Comparison of ENCODE assay signal across 8 cellular contexts in the genomic region with DNA sequence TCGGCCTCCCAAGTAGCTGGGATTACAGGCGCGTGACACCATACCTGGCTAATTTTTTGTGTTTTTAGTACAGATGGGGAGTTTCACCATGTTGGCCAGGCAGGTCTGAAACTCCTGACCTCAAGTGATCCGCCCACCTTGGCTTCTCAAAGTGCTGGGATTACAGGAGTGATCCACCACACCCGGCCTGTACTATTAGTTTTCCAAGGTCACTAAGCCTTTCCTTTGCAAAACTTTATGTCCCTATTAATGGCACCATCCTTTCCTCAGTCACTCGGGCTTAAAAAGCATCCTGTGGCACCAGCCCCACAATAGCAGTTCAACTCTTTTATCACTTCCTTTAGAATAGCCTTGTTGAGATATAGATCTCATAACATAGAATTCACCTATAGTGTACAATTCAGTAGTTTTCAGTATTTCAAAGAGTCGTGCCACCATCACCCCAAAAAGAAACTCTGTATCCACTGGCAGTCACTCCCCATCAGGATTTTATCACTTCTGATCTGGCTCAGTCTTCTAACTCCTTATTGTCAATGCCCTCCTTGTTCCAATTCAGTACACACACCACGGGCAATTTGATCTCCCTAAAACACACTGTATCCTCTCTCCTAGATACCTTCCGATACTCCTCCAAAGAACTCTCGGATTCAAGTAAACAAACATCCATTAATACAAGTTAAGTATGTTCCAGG. TPM values are rescaled to one million over a fixed set of nuclear protein-coding genes. Genes with fewer than 3 reads are reported as not detected.
A peak's percentile ranks its signal among the peaks of the same experiment; 100 is the strongest.
DNase-seq lines count a peak whose midpoint lies in the region; ATAC-seq, FAIRE-seq and TF ChIP-seq lines count a peak whose summit lies in the region.

No MANE protein-coding gene starts in this region.

- TF ChIP-seq POLR2A in A549 (IDR thresholded peaks at IDR 0.05; ENCODE audit: low read length), result no peak
- no peak for TF ChIP-seq POLR2A in GM12878 (IDR thresholded peaks at IDR 0.05; ENCODE audit: low read depth, low read length)

- H3K4me2 ChIP-seq in A549, result peak overlapping the region; percentile 69
- peak overlapping the region; percentile 85 for H3K4me2 ChIP-seq in GM12878 (ENCODE audit: control insufficient read depth, insufficient read depth)

- peak overlapping the region; percentile 88 to 99 for H3K27ac ChIP-seq in A549
- peak overlapping the region; percentile 87 for H3K27ac ChIP-seq in HEK293 (ENCODE audit: extremely low read depth, low read depth, low read length)
- peak overlapping the region; percentile 86 for H3K27ac ChIP-seq in GM12878 (ENCODE audit: control insufficient read depth, insufficient read depth)
- H3K27ac ChIP-seq in mesodermal cell (ENCODE audit: low read depth, low read length, severe bottlenecking), result peak overlapping the region; percentile 99

- H3K9me3 ChIP-seq in A549, result no peaks in the 10 kb centered on the region
- H3K9me3 ChIP-seq in HEK293 (ENCODE audit: control insufficient read depth, insufficient read depth, low read depth, low read length), result no peaks in the 10 kb centered on the region
- no peaks in the 10 kb centered on the region for H3K9me3 ChIP-seq in GM12878 (replicated peaks; ENCODE audit: control insufficient read depth, insufficient read depth, low read length)
- H3K9me3 ChIP-seq in mesodermal cell (ENCODE audit: control insufficient read depth, low read length), result no peaks in the 10 kb centered on the region

- WGBS in A549 (ENCODE audit: missing lambda C conversion rate), result 68% methylated on average over 9 of the region's 10 CpGs
- WGBS in GM12878 (ENCODE audit: insufficient coverage, insufficient replicate concordance, low lambda C conversion rate, missing lambda C conversion rate), result 42% methylated on average over 10 of the region's 10 CpGs
- 69 to 89% methylated on average over 8 to 10 of the region's 10 CpGs for WGBS in mesodermal cell (ENCODE audit: insufficient coverage in 2 of 2), 2 experiments

- TF ChIP-seq EP300 in A549 (IDR thresholded peaks at IDR 0.05), result no peak
- TF ChIP-seq EP300 in GM12878 (IDR thresholded peaks at IDR 0.05; ENCODE audit: borderline replicate concordance in 1 of 2, control insufficient read depth in 1 of 2, low read depth in 2 of 2, low read length in 2 of 2), result no peak

- H3K79me2 ChIP-seq in GM12878 (ENCODE audit: control insufficient read depth, insufficient read depth, low read length), result peaks cover 19% of the 10 kb centered on the region

- H3K36me3 ChIP-seq in HEK293 (ENCODE audit: control insufficient read depth in 2 of 2, insufficient read depth in 1 of 2, low read length in 2 of 2), result no peaks in the 10 kb centered on the region; a peak in 1 of 3 replicates
- H3K36me3 ChIP-seq in GM12878 (ENCODE audit: control insufficient read depth in 2 of 2, insufficient read depth in 2 of 2, low read length in 1 of 2), result no peaks in the 10 kb centered on the region
- peaks cover 23% of the 10 kb centered on the region for H3K36me3 ChIP-seq in mesodermal cell (ENCODE audit: control insufficient read depth, insufficient read depth, low read length)

- intact Hi-C loops in GM12878 (cut with micrococcal nuclease; ENCODE audit: unreplicated experiment), result loop anchor here (10.0 kb wide), 1 partner anchor 67 kb away; no protein-coding TSS in a partner anchor

- DNase-seq in A549 (ENCODE audit: low read depth in 1 of 2, low spot score in 1 of 2), result no peak
- DNase-seq in GM12878 (ENCODE audit: low read depth, low spot score), result no peak
- DNase-seq in G401 (ENCODE audit: low spot score), result no peak
- no peak for DNase-seq in activated CD4-positive, alpha-beta T cell treated with anti-CD3 and anti-CD28 coated beads for 48 hours
- no peak for DNase-seq in HT-29 (ENCODE audit: low spot score)

- H3K27me3 ChIP-seq in GM12878 (replicated peaks in 1 of 2; ENCODE audit: control insufficient read depth in 2 of 2, insufficient read depth in 2 of 2, low read length in 1 of 2), result no peaks in the 10 kb centered on the region

- H3K9ac ChIP-seq in GM12878 (ENCODE audit: control insufficient read depth, insufficient read depth, low read length), result peak overlapping the region; percentile 93

- RAD21 ChIA-PET in GM12878 (lab: Charles Lee; ENCODE audit: unreplicated experiment), result no interaction called here

- peaks cover 30% of the 10 kb centered on the region for H3K4me1 ChIP-seq in A549
- H3K4me1 ChIP-seq in HEK293 (ENCODE audit: control insufficient read depth, insufficient read depth, low read length), result 0 out of 2 replicates have a peak, but pooled peaks cover 2% of the 10 kb centered on the region
- H3K4me1 ChIP-seq in GM12878 (ENCODE audit: control insufficient read depth, insufficient read depth, low read length), result peaks cover 8% of the 10 kb centered on the region
- peaks cover 22% of the 10 kb centered on the region for H3K4me1 ChIP-seq in mesodermal cell (ENCODE audit: control insufficient read depth, insufficient read depth, low read length, poor library complexity, severe bottlenecking)

- no peaks in the 10 kb centered on the region for H4K20me1 ChIP-seq in GM12878 (ENCODE audit: control insufficient read depth, insufficient read depth)

- TSS peak; percentile 92 for BruUV-seq in GM12878 (replicated peaks; lab: Mats Ljungman, UMichigan)

- TF ChIP-seq RAD21 in A549 (conservative IDR thresholded peaks at IDR 0.05 in 1 of 2, IDR thresholded peaks at IDR 0.05 in 1 of 2) (no peak), GM12878 (IDR thresholded peaks at IDR 0.05; ENCODE audit: insufficient read depth, low read depth, low read length) (no peak)

- FAIRE-seq in A549 (lab: Jason Lieb, UNC) (no peak), GM12878 (lab: Jason Lieb, UNC) (no peak)

- H2AFZ ChIP-seq in GM12878 (ENCODE audit: control insufficient read depth, low read depth, low read length), result peak overlapping the region; percentile 86

- SMC1A ChIA-PET in GM12878 (lab: Charles Lee; ENCODE audit: uncharacterized antibody, unreplicated experiment), result no interaction called here

- in situ Hi-C loops in GM12878 (cut with MboI) (loop anchor here (25.0 kb wide), 1 partner anchor 1800 kb away; a partner anchor contains a TSS), G401 (cut with HindIII; ENCODE audit: low sequenced_read_pairs) (no loop called here)

- no peak for TF ChIP-seq CTCF in A549 (IDR thresholded peaks at IDR 0.05)
- no peak for TF ChIP-seq CTCF in HEK293 (tag by site-specific recombination; IDR thresholded peaks at IDR 0.05)
- no peak for TF ChIP-seq CTCF in GM12878 (IDR thresholded peaks at IDR 0.05 in 2 of 3, conservative IDR thresholded peaks at IDR 0.05 in 1 of 3; ENCODE audit: control insufficient read depth in 2 of 3, extremely low read depth in 1 of 3, insufficient read depth in 1 of 3, low read depth in 3 of 3, low read length in 3 of 3)

- peak in 1 of 2 experiments; percentile 3; a peak in 1 of 6 replicates for ATAC-seq in A549
- no peak for ATAC-seq in GM12878
- no peak for ATAC-seq in HG02588 (IDR thresholded peaks at IDR 0.05; ENCODE audit: unreplicated experiment)

- H3K4me3 ChIP-seq in A549 (peak overlapping the region; percentile 71), HEK293 (ENCODE audit: low read depth, low read length) (peak overlapping the region; percentile 90), GM12878 (peak overlapping the region; percentile 92), mesodermal cell (ENCODE audit: extremely low read depth, insufficient read depth, low read length, poor library complexity, severe bottlenecking) (peak overlapping the region; percentile 90)

- POLR2A ChIA-PET in A549 (lab: Yijun Ruan, JAX) (no interaction called here), HEK293 (lab: Yijun Ruan, JAX) (interaction anchor here (0.6 kb wide), 2 partner anchors 12 to 20 kb away, joined by 3 to 6 read pairs; no protein-coding TSS in a partner anchor), GM12878 (lab: Charles Lee) (no interaction called here)

- CTCF ChIA-PET in A549 (lab: Yijun Ruan, JAX) (interaction anchor here (0.8 kb wide), 1 partner anchor 80 kb away, joined by 4 read pairs; no protein-coding TSS in a partner anchor), HEK293 (lab: Yijun Ruan, JAX) (no interaction called here), GM12878 (lab: Yijun Ruan, JAX) (interaction anchor here (0.6 kb wide), 1 partner anchor 9 kb away, joined by 3 read pairs; a partner anchor contains a TSS)

RNA-seq across cellular contexts. Expression of a gene that starts 0.9 kb away (rescaled TPM):
- polyA plus RNA-seq in A549 (2011; rRNA removed), result 44.9 and 46.4 TPM in 2 replicates
- 22.6 and 28.3 TPM in 2 replicates for polyA plus RNA-seq in A549 (2012; cell fraction: cytosol; rRNA removed)
- polyA plus RNA-seq in A549 (2012; cell fraction: nucleus; rRNA removed), result 13.3 and 17.2 TPM in 2 replicates
- polyA plus RNA-seq in A549 (2017; fragmentation: RNase III; extraction: RNeasy Plus Mini Kit Qiagen cat#74134 plus additional on column Dnase treatment), result 32.9 to 38.3 TPM (median 36.9 TPM) in 3 replicates
- polyA minus RNA-seq in A549 (2011; rRNA and poly(A)+ RNA removed), result 40.7 and 49.3 TPM in 2 replicates
- total RNA-seq in GM12878 (2013; cell fraction: nucleolus; rRNA removed), result 35.3 and 40.1 TPM in 2 replicates
- 28.7 and 36.3 TPM in 2 replicates for total RNA-seq in GM12878 (2014; rRNA removed)
- total RNA-seq in GM12878 (2014; rRNA removed; fragmentation: Illumina TruSeq; extraction: Trizol), result 28.5 and 28.6 TPM in 2 replicates
- total RNA-seq in GM12878 (2021), result 28.4 and 30.4 TPM in 2 replicates
- polyA plus RNA-seq in GM12878 (2011; ENCODE audit: low read depth), result 13.4 TPM
- 18.9 and 20.8 TPM in 2 replicates for polyA plus RNA-seq in GM12878 (2011; rRNA removed)
- polyA plus RNA-seq in GM12878 (2011; cell fraction: cytosol; rRNA removed), result 17.5 and 19.3 TPM in 2 replicates
- polyA plus RNA-seq in GM12878 (2011; cell fraction: nucleus; rRNA removed), result 8.8 and 11.1 TPM in 2 replicates
- 19.2 and 23.6 TPM in 2 replicates for polyA plus RNA-seq in GM12878 (2012)
- polyA plus RNA-seq in GM12878 (2014; fragmentation: Illumina TruSeq; extraction: Trizol), result 29.5 and 30.6 TPM in 2 replicates
- polyA plus RNA-seq in GM12878 (2014; fragmentation: Nextera tagmentation; extraction: Ambion mirVana), result 10 to 100 TPM; 18.6 to 19.1 TPM
- polyA plus RNA-seq in GM12878 (2014; rRNA removed), result 20.3 and 21.9 TPM in 2 replicates
- 10 to 100 TPM; 28.0 to 28.6 TPM for polyA plus RNA-seq in GM12878 (2016; fragmentation: Nextera tagmentation; extraction: Ambion mirVana)
- 25.3 and 31.3 TPM in 2 replicates for polyA minus RNA-seq in GM12878 (2011; rRNA and poly(A)+ RNA removed)
- polyA minus RNA-seq in GM12878 (2011; cell fraction: cytosol; rRNA and poly(A)+ RNA removed), result 7.9 and 9.7 TPM in 2 replicates
- polyA minus RNA-seq in GM12878 (2011; cell fraction: nucleus; rRNA and poly(A)+ RNA removed), result 4.7 and 7.3 TPM in 2 replicates
- polyA plus RNA-seq in mesodermal cell (2013, experiment 1 of 2), result 40.4 TPM
- polyA plus RNA-seq in mesodermal cell (2013, experiment 2 of 2), result 42.6 TPM
- total RNA-seq in G401 (2014; rRNA removed; shearing (Covaris generic)), result 58.6 and 63.1 TPM in 2 replicates
- 23.7 and 24.5 TPM in 2 replicates for total RNA-seq in HT-29 (2014; rRNA removed; shearing (Covaris generic))

RNA-seq across cellular contexts. Expression of a gene that starts 9.1 kb away (rescaled TPM):
- polyA plus RNA-seq in A549 (2011; rRNA removed) (112 and 119 TPM in 2 replicates), A549 (2017; fragmentation: RNase III; extraction: RNeasy Plus Mini Kit Qiagen cat#74134 plus additional on column Dnase treatment) (116 to 123 TPM (median 121 TPM) in 3 replicates), GM12878 (2011; rRNA removed) (117 and 138 TPM in 2 replicates), GM12878 (2014; fragmentation: Illumina TruSeq; extraction: Trizol) (128 and 152 TPM in 2 replicates), GM12878 (2014; fragmentation: Nextera tagmentation; extraction: Ambion mirVana) (100 to 1,000 TPM in 1 of 2 experiments, 10 to 100 TPM in 1; 90.9 to 115 TPM), GM12878 (2014; rRNA removed) (81.0 and 105 TPM in 2 replicates), GM12878 (2016; fragmentation: Nextera tagmentation; extraction: Ambion mirVana) (10 to 100 TPM; 80.9 to 83.3 TPM)
- polyA plus RNA-seq in A549 (2012; cell fraction: cytosol; rRNA removed), result 55.6 and 60.1 TPM in 2 replicates
- 26.2 and 49.3 TPM in 2 replicates for polyA plus RNA-seq in A549 (2012; cell fraction: nucleus; rRNA removed)
- 38.9 and 39.2 TPM in 2 replicates for polyA minus RNA-seq in A549 (2011; rRNA and poly(A)+ RNA removed)
- total RNA-seq in GM12878 (2013; cell fraction: nucleolus; rRNA removed), result 59.6 and 63.6 TPM in 2 replicates
- total RNA-seq in GM12878 (2014; rRNA removed) (82.4 and 89.0 TPM in 2 replicates), GM12878 (2014; rRNA removed; fragmentation: Illumina TruSeq; extraction: Trizol) (84.9 and 87.2 TPM in 2 replicates), GM12878 (2021) (66.7 and 74.6 TPM in 2 replicates)
- polyA plus RNA-seq in GM12878 (2011; ENCODE audit: low read depth), result 74.0 TPM
- polyA plus RNA-seq in GM12878 (2011; cell fraction: cytosol; rRNA removed), result 76.1 and 86.4 TPM in 2 replicates
- polyA plus RNA-seq in GM12878 (2011; cell fraction: nucleus; rRNA removed), result 37.0 and 42.9 TPM in 2 replicates
- polyA plus RNA-seq in GM12878 (2012), result 70.1 and 82.3 TPM in 2 replicates
- polyA minus RNA-seq in GM12878 (2011; rRNA and poly(A)+ RNA removed), result 74.5 and 76.3 TPM in 2 replicates
- 17.1 and 25.6 TPM in 2 replicates for polyA minus RNA-seq in GM12878 (2011; cell fraction: cytosol; rRNA and poly(A)+ RNA removed)
- polyA minus RNA-seq in GM12878 (2011; cell fraction: nucleus; rRNA and poly(A)+ RNA removed), result 13.3 and 19.2 TPM in 2 replicates
- 128 TPM for polyA plus RNA-seq in mesodermal cell (2013, experiment 1 of 2)
- polyA plus RNA-seq in mesodermal cell (2013, experiment 2 of 2), result 126 TPM
- 172 and 185 TPM in 2 replicates for total RNA-seq in G401 (2014; rRNA removed; shearing (Covaris generic))
- 40.2 and 63.3 TPM in 2 replicates for total RNA-seq in HT-29 (2014; rRNA removed; shearing (Covaris generic))
